In genomic region chr22:29784451-29785361, GRCh38 we compare ENCODE assay signal across 12 cellular contexts. TPM values are rescaled to one million over a fixed set of nuclear protein-coding genes. Genes with fewer than 3 reads are reported as not detected.
DNase-seq lines count a peak whose midpoint lies in the region; ATAC-seq and TF ChIP-seq lines count a peak whose summit lies in the region.
"Had no signal": no experiment of that assay in that cellular context is flagged by ENCODE, and none has a peak within 500 bp of the region (broad histone marks: within the 10 kb centered on the region; RNA-seq: fewer than 3 reads in every experiment).

No MANE protein-coding gene starts in this region.

- H3K27ac Mint-ChIP-seq in activated CD8-positive, alpha-beta memory T cell treated with anti-CD3 and anti-CD28 coated beads, Interleukin-2, amount 10 ng/mL, durations not matched to agents 7 days and 5 days: peak overlapping the region; percentile 4

- H3K4me3 ChIP-seq in heart left ventricle: no peak overlapping the region
- H3K4me3 ChIP-seq in vagina: no peak overlapping the region

- 44 to 59% (median 46%) methylated on average over 9 of the region's 9 CpGs for WGBS in heart left ventricle, 4 donors

- intact Hi-C loops in heart left ventricle (cut with DNase I): loop anchor here in 3 of 10 donors (5.0 kb wide), 2 partner anchors 33 to 48 kb away; no protein-coding TSS in a partner anchor
- intact Hi-C loops in vagina (cut with DNase I): no loop called here

- H3K27ac ChIP-seq in heart left ventricle: peak overlapping the region in 7 of 12 donors; percentile 3 to 73 (median 44)
- peak overlapping the region; percentile 60 for H3K27ac ChIP-seq in vagina

- H3K9me3 ChIP-seq in heart left ventricle (no peaks in the 10 kb centered on the region), vagina (no peaks in the 10 kb centered on the region)

- TF ChIP-seq CTCF in heart left ventricle (IDR thresholded peaks at IDR 0.05): no peak
- TF ChIP-seq CTCF in omental fat pad (IDR thresholded peaks at IDR 0.05): no peak
- TF ChIP-seq CTCF in vagina (IDR thresholded peaks at IDR 0.05): no peak

- H3K27me3 ChIP-seq in heart left ventricle: no peaks in the 10 kb centered on the region
- H3K27me3 ChIP-seq in vagina: no peaks in the 10 kb centered on the region

- TF ChIP-seq POLR2A in heart left ventricle (IDR thresholded peaks at IDR 0.05) (no peak), vagina (IDR thresholded peaks at IDR 0.05) (no peak)

- peaks cover 2% of the 10 kb centered on the region for H3K36me3 Mint-ChIP-seq in activated CD8-positive, alpha-beta memory T cell treated with anti-CD3 and anti-CD28 coated beads, Interleukin-2, amount 10 ng/mL, durations not matched to agents 7 days and 5 days

- H3K4me1 ChIP-seq in heart left ventricle (peaks cover 0 to 47% (median 29%) of the 10 kb centered on the region in 12 donors), vagina (peaks cover 38% of the 10 kb centered on the region)

- H3K9me3 Mint-ChIP-seq in activated CD8-positive, alpha-beta memory T cell treated with anti-CD3 and anti-CD28 coated beads, Interleukin-2, amount 10 ng/mL, durations not matched to agents 7 days and 5 days (ENCODE audit: low read depth): no peaks in the 10 kb centered on the region
- H3K9me3 Mint-ChIP-seq: activated T-cell treated with anti-CD3 and anti-CD28 coated beads, Interleukin-2, amount 50 U/mL, for 4 hours; effector memory CD8-positive, alpha-beta T cell; stimulated activated naive CD8-positive, alpha-beta T cell treated with anti-CD3 and anti-CD28 coated beads, Interleukin-15, amount 100 ng/mL, for 72 hours had no signal

- CTCF ChIA-PET in activated CD8-positive, alpha-beta memory T cell treated with anti-CD3 and anti-CD28 coated beads, Interleukin-2, amount 10 ng/mL, durations not matched to agents 7 days and 5 days (lab: Charles Lee): no interaction called here

- no peak for ATAC-seq in activated CD8-positive, alpha-beta memory T cell treated with anti-CD3 and anti-CD28 coated beads, Interleukin-2, amount 10 ng/mL, durations not matched to agents 7 days and 5 days
- no peak for ATAC-seq in heart left ventricle
- ATAC-seq in omental fat pad (ENCODE audit: low FRiP score): peak; percentile 59
- ATAC-seq: activated T-cell treated with anti-CD3 and anti-CD28 coated beads, Interleukin-2, amount 50 U/mL, for 4 hours; effector memory CD8-positive, alpha-beta T cell; stimulated activated naive CD8-positive, alpha-beta T cell treated with anti-CD3 and anti-CD28 coated beads, Interleukin-15, amount 100 ng/mL, for 72 hours had no signal

- no peaks in the 10 kb centered on the region for H3K27me3 Mint-ChIP-seq in activated CD8-positive, alpha-beta memory T cell treated with anti-CD3 and anti-CD28 coated beads, Interleukin-2, amount 10 ng/mL, durations not matched to agents 7 days and 5 days
- H3K27me3 Mint-ChIP-seq: effector memory CD8-positive, alpha-beta T cell; stimulated activated naive CD8-positive, alpha-beta T cell treated with anti-CD3 and anti-CD28 coated beads, Interleukin-15, amount 100 ng/mL, for 72 hours had no signal

- H3K4me1 Mint-ChIP-seq in activated CD8-positive, alpha-beta memory T cell treated with anti-CD3 and anti-CD28 coated beads, Interleukin-2, amount 10 ng/mL, durations not matched to agents 7 days and 5 days: no peaks in the 10 kb centered on the region
- H3K4me1 Mint-ChIP-seq: stimulated activated naive CD8-positive, alpha-beta T cell treated with anti-CD3 and anti-CD28 coated beads, Interleukin-15, amount 100 ng/mL, for 72 hours had no signal

- no peak overlapping the region for H3K4me3 Mint-ChIP-seq in activated CD8-positive, alpha-beta memory T cell treated with anti-CD3 and anti-CD28 coated beads, Interleukin-2, amount 10 ng/mL, durations not matched to agents 7 days and 5 days
- H3K4me3 Mint-ChIP-seq: activated T-cell treated with anti-CD3 and anti-CD28 coated beads, Interleukin-2, amount 50 U/mL, for 4 hours; effector memory CD8-positive, alpha-beta T cell; stimulated activated naive CD8-positive, alpha-beta T cell treated with anti-CD3 and anti-CD28 coated beads, Interleukin-15, amount 100 ng/mL, for 72 hours had no signal

- no peak for DNase-seq in activated CD8-positive, alpha-beta memory T cell treated with anti-CD3 and anti-CD28 coated beads, Interleukin-2, amount 10 ng/mL, durations not matched to agents 7 days and 5 days
- DNase-seq in activated CD8-positive, alpha-beta memory T cell treated with anti-CD3 and anti-CD28 coated beads, Interleukin-2, amount 50 U/mL, for 48 hours: no peak
- DNase-seq in heart left ventricle (no peak), omental fat pad (ENCODE audit: low spot score) (no peak), vagina (ENCODE audit: extremely low spot score in 2 of 2) (no peak), cortex of kidney (lab: John Stamatoyannopoulos, UW) (no peak), EL (no peak)
- DNase-seq in activated CD4-positive, alpha-beta T cell treated with anti-CD3 and anti-CD28 coated beads, Interleukin-2, amount 50 U/mL, for 48 hours: no peak
- DNase-seq: 8988T; activated T-cell treated with anti-CD3 and anti-CD28 coated beads, Interleukin-2, amount 50 U/mL, for 4 hours; effector memory CD8-positive, alpha-beta T cell; stimulated activated naive CD8-positive, alpha-beta T cell treated with anti-CD3 and anti-CD28 coated beads, Interleukin-15, amount 100 ng/mL, for 72 hours had no signal

- H3K36me3 ChIP-seq in heart left ventricle: peaks cover 0 to 31% (median 25%) of the 10 kb centered on the region in 9 donors
- H3K36me3 ChIP-seq in vagina: peaks cover 0 to 19% of the 10 kb centered on the region in 2 donors

RNA-seq across cellular contexts. Expression of gene UQCR10, which starts 17.5 kb away (rescaled TPM):
- total RNA-seq in activated CD8-positive, alpha-beta memory T cell treated with anti-CD3 and anti-CD28 coated beads, Interleukin-2, amount 10 ng/mL, durations not matched to agents 7 days and 5 days: 10 to 100 TPM; 94.2 to 94.9 TPM
- 100 to 1,000 TPM; 244 to 396 (median 299) TPM for total RNA-seq in heart left ventricle
- polyA plus RNA-seq in heart left ventricle: 1,000 to 10,000 TPM in 1 of 2 donors, 100 to 1,000 TPM in 1; 355 to 1,063 TPM
- total RNA-seq in omental fat pad: 10 to 100 TPM; 47.3 to 73.6 (median 65.4) TPM
- 65.8 TPM for total RNA-seq in vagina

RNA-seq across cellular contexts. Expression of gene ZMAT5, which starts 17.9 kb away (rescaled TPM):
- total RNA-seq in activated CD8-positive, alpha-beta memory T cell treated with anti-CD3 and anti-CD28 coated beads, Interleukin-2, amount 10 ng/mL, durations not matched to agents 7 days and 5 days: 10 to 100 TPM; 18.3 to 24.3 TPM
- total RNA-seq in heart left ventricle: 10 to 100 TPM; 19.4 to 28.9 (median 20.9) TPM
- 10 to 100 TPM; 30.1 to 37.2 TPM for polyA plus RNA-seq in heart left ventricle
- total RNA-seq in omental fat pad: 10 to 100 TPM in 3 of 4 donors, 1 to 10 TPM in 1; 8.3 to 23.0 (median 16.9) TPM
- total RNA-seq in vagina: 22.6 TPM

RNA-seq across cellular contexts. Expression of gene ASCC2, which starts 53.4 kb away (rescaled TPM):
- total RNA-seq in activated CD8-positive, alpha-beta memory T cell treated with anti-CD3 and anti-CD28 coated beads, Interleukin-2, amount 10 ng/mL, durations not matched to agents 7 days and 5 days: 10 to 100 TPM; 84.4 to 90.2 TPM
- total RNA-seq in heart left ventricle: 10 to 100 TPM; 23.6 to 53.2 (median 30.4) TPM
- polyA plus RNA-seq in heart left ventricle: 10 to 100 TPM; 41.8 to 77.1 TPM
- 10 to 100 TPM; 35.4 to 65.2 (median 51.8) TPM for total RNA-seq in omental fat pad
- total RNA-seq in vagina: 62.6 TPM
